Comparison of ENCODE assay signal across 11 cellular contexts in the genomic region with DNA sequence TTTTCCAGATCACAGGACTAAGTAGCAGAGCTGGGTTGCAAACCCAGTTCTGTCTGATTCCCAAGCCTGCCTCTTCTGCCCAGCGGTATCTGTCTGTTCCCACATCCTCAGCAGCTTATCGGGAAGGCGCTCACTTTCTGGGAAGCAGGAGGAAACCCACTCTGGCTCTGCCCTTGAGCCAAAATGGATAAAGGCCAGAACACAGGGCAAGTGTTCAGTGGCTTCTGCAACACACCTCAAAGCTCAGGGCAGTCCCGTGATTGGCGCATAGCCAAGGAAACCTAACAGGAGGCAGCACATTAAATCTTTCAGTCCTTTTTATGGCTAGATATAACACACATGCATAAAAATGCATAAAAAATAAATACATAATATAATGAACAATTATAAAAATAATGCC.
"Had no signal": no experiment of that assay in that cellular context is flagged by ENCODE, and none has a peak within 500 bp of the region (broad histone marks: within the 10 kb centered on the region; RNA-seq: fewer than 3 reads in every experiment).

No MANE protein-coding gene starts in this region.

- H3K36me3 ChIP-seq: thyroid gland had no signal

- DNase-seq: activated CD4-positive, alpha-beta T cell treated with anti-CD3 and anti-CD28 coated beads, Interleukin-2, amount 50 U/mL, for 4 hours; dermis blood vessel endothelial cell; effector memory CD4-positive, alpha-beta T cell; immature natural killer cell; kidney glomerular epithelial cell; stimulated activated CD4-positive, alpha-beta T cell treated with anti-CD3 and anti-CD28 coated beads, Interleukin-2, amount 100 ng/mL, for 24 hours; stimulated activated naive CD4-positive, alpha-beta T cell treated with Interleukin-2 at 50 U/mL for 16 hours had no signal

- H3K4me3 ChIP-seq: esophagus muscularis mucosa, lung, thyroid gland had no signal

- H3K4me1 ChIP-seq: parathyroid adenoma, thyroid gland had no signal

- H3K27ac ChIP-seq: esophagus muscularis mucosa, parathyroid adenoma, thyroid gland had no signal

- H3K9me3 ChIP-seq: esophagus muscularis mucosa, thyroid gland had no signal

- H3K27me3 ChIP-seq: esophagus muscularis mucosa, thyroid gland had no signal

- H2AFZ ChIP-seq: parathyroid adenoma had no signal

- H3K9ac ChIP-seq: parathyroid adenoma had no signal
